26 cellular contexts compared by ENCODE assay signal in the genomic region with DNA sequence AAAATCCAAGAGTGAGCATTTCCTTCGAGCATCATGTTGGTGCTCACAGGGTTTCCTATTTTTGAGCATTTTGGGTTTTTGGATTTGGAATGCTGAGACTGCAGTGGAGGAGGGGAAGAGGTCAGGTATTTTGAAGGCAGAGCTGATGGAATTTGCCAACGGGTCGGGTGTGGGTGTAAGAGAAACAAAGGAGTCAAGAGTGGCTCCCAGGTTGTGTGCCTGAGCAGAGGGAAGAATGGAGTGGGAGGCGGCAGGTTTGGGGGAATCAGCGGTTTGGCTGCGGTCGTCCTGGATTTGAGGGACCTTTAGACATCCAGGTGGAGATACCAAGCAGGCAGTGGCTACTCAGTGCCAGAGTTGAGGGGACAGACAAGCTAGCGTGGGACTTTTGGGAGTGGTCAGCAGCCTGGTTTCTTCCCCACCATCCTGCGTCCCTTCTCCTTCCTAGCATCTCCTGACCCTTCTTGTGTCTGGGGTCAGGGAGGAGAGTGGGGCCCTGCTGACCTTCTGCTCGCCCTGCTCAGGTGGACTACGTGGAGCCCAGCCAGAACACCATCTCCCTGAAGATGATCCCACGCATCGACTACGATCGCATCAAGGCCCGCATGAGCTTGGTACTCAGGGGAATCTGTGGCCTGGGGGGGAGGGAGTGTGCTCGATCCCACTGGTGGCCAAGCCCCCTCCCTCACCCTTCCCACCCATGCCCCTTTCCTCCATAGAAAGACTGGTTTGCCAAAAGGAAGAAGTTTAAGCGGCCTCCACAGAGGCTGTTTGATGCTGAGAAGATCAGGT. TPM values are rescaled to one million over a fixed set of nuclear protein-coding genes. Genes with fewer than 3 reads are reported as not detected.
"Had no signal": no experiment of that assay in that cellular context is flagged by ENCODE, and none has a peak within 500 bp of the region (broad histone marks: within the 10 kb centered on the region; RNA-seq: fewer than 3 reads in every experiment).

No MANE protein-coding gene starts in this region.

- H3K4me1 ChIP-seq: body of pancreas, esophagus muscularis mucosa, heart left ventricle, right lobe of liver, stomach, suprapubic skin, transverse colon had no signal

- H3K27me3 ChIP-seq: body of pancreas, cardiac muscle cell, esophagus muscularis mucosa, heart left ventricle, right lobe of liver, stomach, suprapubic skin, transverse colon had no signal

- H3K9me3 Mint-ChIP-seq: activated CD4-positive, alpha-beta T cell treated with anti-CD3 and anti-CD28 coated beads, Interleukin-2, amount 10 ng/mL, durations not matched to agents 7 days and 5 days; activated CD8-positive, alpha-beta T cell treated with anti-CD3 and anti-CD28 coated beads for 36 hours; activated T-helper 2 cell treated with anti-CD3 and anti-CD28 coated beads, Interferon-gamma antibody, Interleukin-2, Interleukin-4, amounts not matched to agents 10 μg/mL and 5 μg/mL and 100 μg/mL, durations not matched to agents 14 hours and 24 hours and 36 hours; natural killer cell treated with Interleukin-12 subunit alpha and Interleukin-12 subunit beta and Interleukin-15 and Interleukin-18, amount 100 ng/mL, for 72 hours; stimulated activated memory B cell treated with anti-CD40 and anti-IgM and Interleukin-4, amounts not matched to agents 10 μg/mL and 1 μg/mL and 100 μg/mL, for 72 hours had no signal

- ATAC-seq: activated CD8-positive, alpha-beta T cell treated with anti-CD3 and anti-CD28 coated beads for 36 hours; body of pancreas; left cardiac atrium; natural killer cell treated with Interleukin-12 subunit alpha and Interleukin-12 subunit beta and Interleukin-15 and Interleukin-18, amount 100 ng/mL, for 72 hours; right lobe of liver; stimulated activated memory B cell treated with anti-CD40 and anti-IgM and Interleukin-4, amounts not matched to agents 10 μg/mL and 1 μg/mL and 100 μg/mL, for 72 hours had no signal

- H3K4me3 Mint-ChIP-seq: activated CD4-positive, alpha-beta T cell treated with anti-CD3 and anti-CD28 coated beads, Interleukin-2, amount 10 ng/mL, durations not matched to agents 7 days and 5 days; activated CD8-positive, alpha-beta T cell treated with anti-CD3 and anti-CD28 coated beads for 36 hours; natural killer cell treated with Interleukin-12 subunit alpha and Interleukin-12 subunit beta and Interleukin-15 and Interleukin-18, amount 100 ng/mL, for 72 hours; stimulated activated memory B cell treated with anti-CD40 and anti-IgM and Interleukin-4, amounts not matched to agents 10 μg/mL and 1 μg/mL and 100 μg/mL, for 72 hours had no signal

- H3K27ac Mint-ChIP-seq: activated CD4-positive, alpha-beta T cell treated with anti-CD3 and anti-CD28 coated beads, Interleukin-2, amount 10 ng/mL, durations not matched to agents 7 days and 5 days; activated CD8-positive, alpha-beta T cell treated with anti-CD3 and anti-CD28 coated beads for 36 hours; activated T-helper 2 cell treated with anti-CD3 and anti-CD28 coated beads, Interferon-gamma antibody, Interleukin-2, Interleukin-4, amounts not matched to agents 10 μg/mL and 5 μg/mL and 100 μg/mL, durations not matched to agents 14 hours and 24 hours and 36 hours; natural killer cell treated with Interleukin-12 subunit alpha and Interleukin-12 subunit beta and Interleukin-15 and Interleukin-18, amount 100 ng/mL, for 72 hours; stimulated activated memory B cell treated with anti-CD40 and anti-IgM and Interleukin-4, amounts not matched to agents 10 μg/mL and 1 μg/mL and 100 μg/mL, for 72 hours had no signal

- H3K4me1 Mint-ChIP-seq: activated CD4-positive, alpha-beta T cell treated with anti-CD3 and anti-CD28 coated beads, Interleukin-2, amount 10 ng/mL, durations not matched to agents 7 days and 5 days had no signal

- H3K9me3 ChIP-seq: body of pancreas, esophagus muscularis mucosa, heart left ventricle, right lobe of liver, stomach, suprapubic skin, transverse colon had no signal

- H3K27ac ChIP-seq: body of pancreas, cardiac muscle cell, esophagus muscularis mucosa, heart left ventricle, right lobe of liver, skin epidermis, stomach, suprapubic skin, transverse colon, VCaP had no signal

- DNase-seq: activated CD4-positive, alpha-beta T cell treated with anti-CD3 and anti-CD28 coated beads, Interleukin-2, amount 10 ng/mL, durations not matched to agents 7 days and 5 days; activated CD4-positive, CD25-positive, alpha-beta regulatory T cell treated with anti-CD3 and anti-CD28 coated beads, Interleukin-2, amount 50 U/mL, for 72 hours; activated CD8-positive, alpha-beta T cell treated with anti-CD3 and anti-CD28 coated beads for 36 hours; activated naive CD4-positive, alpha-beta T cell; body of pancreas; effector memory CD4-positive, alpha-beta T cell; heart left ventricle; islet precursor cell; left cardiac atrium; midbrain; right lobe of liver; stimulated activated CD4-positive, alpha-beta T cell treated with anti-CD3 and anti-CD28 coated beads, Interleukin-1b, Interleukin-23, amount 100 ng/mL, for 48 hours; stomach; SW 1271; transverse colon had no signal

- H3K4me3 ChIP-seq: body of pancreas, cardiac muscle cell, esophagus muscularis mucosa, heart left ventricle, right lobe of liver, skin epidermis, stomach, suprapubic skin, transverse colon had no signal

- H3K27me3 Mint-ChIP-seq: activated CD4-positive, alpha-beta T cell treated with anti-CD3 and anti-CD28 coated beads, Interleukin-2, amount 10 ng/mL, durations not matched to agents 7 days and 5 days; activated CD8-positive, alpha-beta T cell treated with anti-CD3 and anti-CD28 coated beads for 36 hours; natural killer cell treated with Interleukin-12 subunit alpha and Interleukin-12 subunit beta and Interleukin-15 and Interleukin-18, amount 100 ng/mL, for 72 hours; stimulated activated memory B cell treated with anti-CD40 and anti-IgM and Interleukin-4, amounts not matched to agents 10 μg/mL and 1 μg/mL and 100 μg/mL, for 72 hours had no signal

RNA-seq across cellular contexts. Expression of a gene that starts 32.6 kb away (rescaled TPM):
- total RNA-seq: body of pancreas, esophagus muscularis mucosa, heart left ventricle, left cardiac atrium, liver, right lobe of liver, stomach, suprapubic skin, transverse colon had no signal
- polyA plus RNA-seq: heart left ventricle, liver had no signal

RNA-seq across cellular contexts. Expression of a gene that starts 48.8 kb away (rescaled TPM):
- total RNA-seq: activated CD4-positive, alpha-beta T cell treated with anti-CD3 and anti-CD28 coated beads, Interleukin-2, amount 10 ng/mL, durations not matched to agents 7 days and 5 days; activated CD8-positive, alpha-beta T cell treated with anti-CD3 and anti-CD28 coated beads for 36 hours; activated T-helper 2 cell treated with anti-CD3 and anti-CD28 coated beads, Interferon-gamma antibody, Interleukin-2, Interleukin-4, amounts not matched to agents 10 μg/mL and 5 μg/mL and 100 μg/mL, durations not matched to agents 14 hours and 24 hours and 36 hours; body of pancreas; dermis microvascular lymphatic vessel endothelial cell; esophagus muscularis mucosa; heart left ventricle; left cardiac atrium; liver; natural killer cell treated with Interleukin-12 subunit alpha and Interleukin-12 subunit beta and Interleukin-15 and Interleukin-18, amount 100 ng/mL, for 72 hours; right lobe of liver; stomach; suprapubic skin; T-helper 2 cell treated with Interferon-gamma antibody and Interleukin-4, amounts not matched to agents 100 ng/mL and 5 ng/mL, for 36 hours; transverse colon had no signal
- polyA plus RNA-seq: heart left ventricle, liver, stomach had no signal
